ENCODE assay signal across 1 cellular context in the genomic region with DNA sequence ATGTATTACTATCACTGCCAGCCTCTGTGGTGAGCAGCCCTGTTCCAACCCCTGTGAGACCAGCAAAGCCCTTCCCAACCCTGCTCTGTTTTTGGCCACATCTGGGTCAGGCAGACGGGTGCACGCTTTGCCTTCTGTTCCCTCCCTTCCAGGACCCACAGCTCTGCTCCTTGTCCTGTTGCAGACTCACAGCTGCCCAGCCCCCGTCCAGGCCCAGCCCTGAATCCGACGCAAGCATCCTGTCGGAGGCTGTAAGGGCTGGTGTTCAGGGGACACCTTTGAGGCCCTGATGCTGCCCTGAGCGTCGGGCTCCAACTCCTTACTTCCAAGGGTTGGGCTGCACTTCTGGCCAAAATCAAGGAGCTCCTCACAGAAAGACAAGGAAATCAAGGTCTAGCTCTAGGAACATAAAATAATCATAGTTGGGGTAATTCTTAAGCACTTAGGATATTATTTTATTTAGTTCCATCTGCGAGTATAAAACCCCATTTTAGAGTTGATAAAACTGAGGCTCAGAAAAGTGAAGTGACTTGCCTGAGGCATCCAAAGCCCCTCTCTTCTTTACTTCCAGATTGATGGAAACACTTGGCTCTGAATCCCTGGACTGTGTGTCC.
TF ChIP-seq lines count a peak whose summit lies in the region.

No MANE protein-coding gene starts in this region.

TF ChIP-seq in H1, 55 proteins besides CTCF, POLR2A, EP300 and RAD21:
- TF ChIP-seq SAP30 (IDR thresholded peaks at IDR 0.05; ENCODE audit: insufficient read depth, insufficient replicate concordance, low read length) (no peak), BRCA1 (IDR thresholded peaks at IDR 0.05; ENCODE audit: low read depth, low read length) (no peak), SIX5 (IDR thresholded peaks at IDR 0.05; ENCODE audit: low read depth, low read length) (no peak), HDAC2 (IDR thresholded peaks at IDR 0.05; ENCODE audit: borderline replicate concordance in 1 of 2, low read depth in 2 of 2, low read length in 2 of 2) (0 out of 4 replicates have a peak, but pooled peaks of 1 of the 2 experiments have one; percentile 46)
- TF ChIP-seq, protein P1, sequence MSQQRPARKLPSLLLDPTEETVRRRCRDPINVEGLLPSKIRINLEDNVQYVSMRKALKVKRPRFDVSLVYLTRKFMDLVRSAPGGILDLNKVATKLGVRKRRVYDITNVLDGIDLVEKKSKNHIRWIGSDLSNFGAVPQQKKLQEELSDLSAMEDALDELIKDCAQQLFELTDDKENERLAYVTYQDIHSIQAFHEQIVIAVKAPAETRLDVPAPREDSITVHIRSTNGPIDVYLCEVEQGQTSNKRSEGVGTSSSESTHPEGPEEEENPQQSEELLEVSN (IDR thresholded peaks at IDR 0.05), result no peak
